Comparison of ENCODE assay signal across 19 cellular contexts in genomic region chr1:181726608-181727007, GRCh38.
DNase-seq lines count a peak whose midpoint lies in the region; ATAC-seq, FAIRE-seq and TF ChIP-seq lines count a peak whose summit lies in the region.
"Had no signal": no experiment of that assay in that cellular context is flagged by ENCODE, and none has a peak within 500 bp of the region (broad histone marks: within the 10 kb centered on the region; RNA-seq: fewer than 3 reads in every experiment).

No MANE protein-coding gene starts in this region.

- no peaks in the 10 kb centered on the region for H3K4me1 ChIP-seq in astrocyte (ENCODE audit: insufficient read depth, low read length)
- H3K4me1 ChIP-seq in MM.1S (ENCODE audit: low read length): no peaks in the 10 kb centered on the region
- H3K4me1 ChIP-seq in spleen: no peaks in the 10 kb centered on the region
- H3K4me1 ChIP-seq: BLaER1 treated with 17β-estradiol and CSF1 and Interleukin-3, amounts not matched to agents 10 nM and 100 nM; SJSA1 had no signal

- H3K9me2 ChIP-seq in MM.1S (replicated peaks; ENCODE audit: insufficient read depth, low read length): no peaks in the 10 kb centered on the region

- no peak overlapping the region for H3K4me3 ChIP-seq in astrocyte (ENCODE audit: insufficient read depth, low read depth, low read length)
- H3K4me3 ChIP-seq in MM.1S (ENCODE audit: low read length): no peak overlapping the region
- no peak overlapping the region for H3K4me3 ChIP-seq in spleen
- H3K4me3 ChIP-seq: BLaER1 treated with 17β-estradiol and CSF1 and Interleukin-3, amounts not matched to agents 10 nM and 100 nM; SJSA1 had no signal

- H4K20me1 ChIP-seq in astrocyte (ENCODE audit: insufficient read depth, low read length) (no peaks in the 10 kb centered on the region), MM.1S (ENCODE audit: insufficient read depth, low read length) (no peaks in the 10 kb centered on the region)
- H4K20me1 ChIP-seq: BLaER1 treated with 17β-estradiol and CSF1 and Interleukin-3, amounts not matched to agents 10 nM and 100 nM had no signal

- no peak overlapping the region for H3K4me2 ChIP-seq in astrocyte (ENCODE audit: low read length)
- H3K4me2 ChIP-seq in MM.1S (ENCODE audit: low read depth, low read length): no peak overlapping the region
- H3K4me2 ChIP-seq: BLaER1 treated with 17β-estradiol and CSF1 and Interleukin-3, amounts not matched to agents 10 nM and 100 nM; KMS-11 had no signal

- TF ChIP-seq POLR2A in spleen (IDR thresholded peaks at IDR 0.05): no peak

- H3K27ac ChIP-seq in astrocyte (ENCODE audit: low read depth, low read length): no peak overlapping the region
- no peak overlapping the region for H3K27ac ChIP-seq in MM.1S (ENCODE audit: low read length)
- no peak overlapping the region for H3K27ac ChIP-seq in spleen
- H3K27ac ChIP-seq: BLaER1 treated with 17β-estradiol and CSF1 and Interleukin-3, amounts not matched to agents 10 nM and 100 nM; KMS-11; SJSA1 had no signal

- H3K9me3 ChIP-seq in astrocyte (ENCODE audit: insufficient read depth, low read depth, low read length) (no peaks in the 10 kb centered on the region), MM.1S (replicated peaks; ENCODE audit: insufficient read depth, low read length) (no peaks in the 10 kb centered on the region), spleen (no peaks in the 10 kb centered on the region)
- H3K9me3 ChIP-seq: BLaER1 treated with 17β-estradiol and CSF1 and Interleukin-3, amounts not matched to agents 10 nM and 100 nM; SJSA1 had no signal

- TF ChIP-seq CTCF in astrocyte (IDR thresholded peaks at IDR 0.05; ENCODE audit: insufficient read depth, low read depth, low read length) (no peak), MM.1S (IDR thresholded peaks at IDR 0.05; ENCODE audit: low read length) (no peak), spleen (IDR thresholded peaks at IDR 0.05 in 8 of 11, conservative IDR thresholded peaks at IDR 0.05 in 3 of 11) (no peak)

- H2AFZ ChIP-seq in astrocyte (ENCODE audit: low read depth, low read length) (no peak overlapping the region), MM.1S (ENCODE audit: low read length) (no peak overlapping the region)

- FAIRE-seq in astrocyte (lab: Jason Lieb, UNC) (no peak), urothelium cell line (lab: Jason Lieb, UNC) (no peak)
- FAIRE-seq: G401.6 had no signal

- H3K27me3 ChIP-seq in astrocyte (ENCODE audit: insufficient read depth, low read length) (no peaks in the 10 kb centered on the region), MM.1S (replicated peaks; ENCODE audit: insufficient read depth, low read length) (no peaks in the 10 kb centered on the region), spleen (replicated peaks in 1 of 7) (no peaks in the 10 kb centered on the region)
- H3K27me3 ChIP-seq: BLaER1 treated with 17β-estradiol and CSF1 and Interleukin-3, amounts not matched to agents 10 nM and 100 nM; SJSA1 had no signal

- peaks cover 6% of the 10 kb centered on the region for H3K9me3 Mint-ChIP-seq in astrocyte (ENCODE audit: unreplicated experiment)
- H3K9me3 Mint-ChIP-seq: H9 had no signal

- peaks cover 13% of the 10 kb centered on the region for H3K4me1 Mint-ChIP-seq in astrocyte (ENCODE audit: low read depth, unreplicated experiment)
- H3K4me1 Mint-ChIP-seq: CD8-positive, alpha-beta memory T cell; T-helper 17 cell had no signal

- peaks cover 5% of the 10 kb centered on the region for H3K27me3 Mint-ChIP-seq in astrocyte (ENCODE audit: low read depth, unreplicated experiment)

- H3K36me3 ChIP-seq in astrocyte (ENCODE audit: insufficient read depth, low read length) (no peaks in the 10 kb centered on the region), MM.1S (replicated peaks; ENCODE audit: insufficient read depth, low read length) (no peaks in the 10 kb centered on the region), spleen (no peaks in the 10 kb centered on the region)
- H3K36me3 ChIP-seq: BLaER1 treated with 17β-estradiol and CSF1 and Interleukin-3, amounts not matched to agents 10 nM and 100 nM; SJSA1 had no signal

- H3F3A ChIP-seq in MM.1S (ENCODE audit: insufficient read depth, low read length): no peaks in the 10 kb centered on the region

- DNase-seq in left ventricle myocardium superior: no peak
- DNase-seq in cardiac septum (ENCODE audit: low spot score): no peak
- DNase-seq in NCI-H2196 treated with DMSO at 0.1 percent for 48 hours (lab: John Stamatoyannopoulos, UW; ENCODE audit: unreplicated experiment): peak; percentile 58
- no peak for DNase-seq in astrocyte (ENCODE audit: low read depth)
- peak; percentile 18 for DNase-seq in urothelium cell line (ENCODE audit: low spot score)
- no peak for DNase-seq in MM.1S
- no peak for DNase-seq in spleen
- no peak for DNase-seq in NCI-H146 treated with DMSO at 0.1 percent for 48 hours (lab: John Stamatoyannopoulos, UW; ENCODE audit: unreplicated experiment)
- DNase-seq: CD8-positive, alpha-beta memory T cell; DND-41; H9; NCI-H1694 treated with DMSO at 0.1 percent for 48 hours; NCI-H524; T-helper 17 cell had no signal

- H3K9ac ChIP-seq in astrocyte (ENCODE audit: low read length) (no peak overlapping the region), MM.1S (ENCODE audit: low read length) (no peak overlapping the region)
- H3K9ac ChIP-seq: BLaER1 treated with 17β-estradiol and CSF1 and Interleukin-3, amounts not matched to agents 10 nM and 100 nM; KMS-11 had no signal

- peak overlapping the region; percentile 35 for H3K4me3 Mint-ChIP-seq in astrocyte (ENCODE audit: unreplicated experiment)
- H3K4me3 Mint-ChIP-seq: CD8-positive, alpha-beta memory T cell; H9; T-helper 17 cell had no signal

- WGBS in spleen, 5 donors: 59 to 74% (median 62%) methylated on average over 4 of the region's 4 CpGs

- intact Hi-C loops in left ventricle myocardium superior (cut with micrococcal nuclease) (no loop called here), cardiac septum (cut with DNase I) (no loop called here), spleen (cut with DNase I; ENCODE audit: low total_unique reads) (no loop called here)

- no peaks in the 10 kb centered on the region for H3K79me2 ChIP-seq in astrocyte (ENCODE audit: insufficient read depth, low read length)
- H3K79me2 ChIP-seq in MM.1S (ENCODE audit: low read length): no peaks in the 10 kb centered on the region

- peak overlapping the region; percentile 16 for H3K27ac Mint-ChIP-seq in astrocyte (ENCODE audit: unreplicated experiment)
- H3K27ac Mint-ChIP-seq: CD8-positive, alpha-beta memory T cell; T-helper 17 cell had no signal

- H3K36me3 Mint-ChIP-seq in astrocyte (ENCODE audit: low read depth, unreplicated experiment): no peaks in the 10 kb centered on the region
- H3K36me3 Mint-ChIP-seq: CD8-positive, alpha-beta memory T cell had no signal

- ATAC-seq in left ventricle myocardium superior: peak; percentile 51
- ATAC-seq: Panc1, T-helper 17 cell had no signal

Comparison
In these comparisons a context has a peak if more than half of its experiments do, and no peak if none do; other contexts are left out.
1. DNase-seq: peak in NCI-H2196 treated with DMSO at 0.1 percent for 48 hours (single experiment) and urothelium cell line (single experiment); none in left ventricle myocardium superior (single experiment), cardiac septum (single experiment), astrocyte (single experiment), MM.1S (single experiment), spleen (single experiment) and NCI-H146 treated with DMSO at 0.1 percent for 48 hours (single experiment).